Comparison of ENCODE assay signal across 8 cellular contexts in the genomic region with DNA sequence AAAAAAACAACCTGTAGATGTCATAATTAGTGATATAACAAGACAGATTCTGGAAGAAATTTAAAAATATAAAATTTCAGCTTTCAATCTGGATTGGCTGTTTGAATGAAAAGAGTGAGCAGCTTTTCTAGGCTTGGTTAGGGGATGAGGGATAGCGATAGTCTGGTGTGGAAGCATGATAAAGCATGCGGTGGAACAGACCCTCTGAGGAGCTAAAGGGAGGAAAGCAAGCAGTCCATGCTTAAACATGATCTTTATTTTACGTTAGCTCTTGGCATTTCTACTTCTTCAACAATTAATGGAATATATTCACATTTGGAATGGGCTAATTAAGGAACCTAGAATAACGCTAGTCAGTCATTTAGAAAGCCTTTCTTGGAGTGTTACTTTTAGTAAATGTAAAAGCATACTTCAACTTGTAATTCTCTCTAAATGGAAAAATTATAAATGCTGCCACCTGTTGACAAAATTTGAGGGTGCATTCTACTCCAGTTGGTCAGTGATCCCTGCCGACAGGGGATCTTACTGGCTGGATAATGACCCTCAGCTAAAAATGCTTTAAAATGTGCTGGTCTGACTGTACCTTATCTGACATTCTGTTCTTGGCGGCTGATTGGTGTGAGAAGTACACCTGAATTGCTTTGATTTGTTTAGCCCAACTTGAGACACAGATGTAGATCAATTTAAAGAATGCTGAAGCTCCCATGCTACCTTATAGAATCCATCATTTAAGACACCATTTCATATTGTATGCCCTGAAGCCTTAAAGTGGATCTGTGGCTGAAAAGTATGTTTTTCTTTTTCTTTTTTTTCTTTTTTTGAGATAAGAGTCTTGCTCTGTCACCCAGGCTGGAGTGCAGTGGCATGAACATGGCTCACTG.
A peak's percentile ranks its signal among the peaks of the same experiment; 100 is the strongest.
DNase-seq lines count a peak whose midpoint lies in the region; ATAC-seq lines count a peak whose summit lies in the region.

No MANE protein-coding gene starts in this region.

- peak; percentile 46 for ATAC-seq in GM21786 (IDR thresholded peaks at IDR 0.05; ENCODE audit: unreplicated experiment)

- DNase-seq in DMS114 treated with DMSO at 0.1 percent for 48 hours (lab: John Stamatoyannopoulos, UW; ENCODE audit: unreplicated experiment), result peak; percentile 63
- DNase-seq in NCI-H128 (lab: John Stamatoyannopoulos, UW; ENCODE audit: unreplicated experiment), result peak; percentile 4
- DNase-seq in amniotic stem cell (lab: John Stamatoyannopoulos, UW), result peak; percentile 17
- DNase-seq in hepatic stellate cell (ENCODE audit: low spot score), result peak; percentile 60
- peak; percentile 47 for DNase-seq in stromal cell of bone marrow (ENCODE audit: low read depth)
- no peak for DNase-seq in cortex of kidney (lab: John Stamatoyannopoulos, UW)
- no peak for DNase-seq in central memory CD4-positive, alpha-beta T cell

Comparison
In these comparisons a context has a peak if more than half of its experiments do, and no peak if none do; other contexts are left out.
1. DNase-seq: peak in DMS114 treated with DMSO at 0.1 percent for 48 hours (single experiment), NCI-H128 (single experiment), amniotic stem cell (single experiment), hepatic stellate cell (single experiment) and stromal cell of bone marrow (single experiment); none in cortex of kidney (single experiment) and central memory CD4-positive, alpha-beta T cell (single experiment).